Comparison of ENCODE assay signal across 16 cellular contexts in genomic region chr3:107627962-107628542, GRCh38.
DNase-seq lines count a peak whose midpoint lies in the region; ATAC-seq, FAIRE-seq and TF ChIP-seq lines count a peak whose summit lies in the region.
"Had no signal": no experiment of that assay in that cellular context is flagged by ENCODE, and none has a peak within 500 bp of the region (broad histone marks: within the 10 kb centered on the region; RNA-seq: fewer than 3 reads in every experiment).

No MANE protein-coding gene starts in this region.

- H3K9me3 ChIP-seq in DND-41 (ENCODE audit: insufficient read depth, low read length, severe bottlenecking) (no peaks in the 10 kb centered on the region), kidney (ENCODE audit: control insufficient read depth in 1 of 2, low read length in 2 of 2) (no peaks in the 10 kb centered on the region), WERI-Rb-1 (ENCODE audit: severe bottlenecking) (no peaks in the 10 kb centered on the region)
- H3K9me3 ChIP-seq: lower lobe of right lung, right lobe of liver had no signal

- H3K79me2 ChIP-seq in DND-41 (ENCODE audit: insufficient read depth, low read length), result peaks cover 30% of the 10 kb centered on the region

- H3K4me3 ChIP-seq in DND-41 (ENCODE audit: low read depth in 1 of 2, low read length in 2 of 2) (no peak overlapping the region), kidney (ENCODE audit: low read length in 2 of 2) (no peak overlapping the region), WERI-Rb-1 (ENCODE audit: low read depth, low read length) (no peak overlapping the region)
- H3K4me3 ChIP-seq: lower lobe of right lung, right lobe of liver had no signal

- H3K4me2 ChIP-seq in DND-41 (ENCODE audit: insufficient read depth, low read length), result no peak overlapping the region

- H3K9ac ChIP-seq in DND-41 (ENCODE audit: low read depth, low read length) (no peak overlapping the region), kidney (ENCODE audit: low read length in 2 of 2) (no peak overlapping the region)

- ATAC-seq in DND-41 (ENCODE audit: insufficient read depth, low read depth) (no peak), HG03139 (IDR thresholded peaks at IDR 0.05; ENCODE audit: unreplicated experiment) (no peak), GM18861 (IDR thresholded peaks at IDR 0.05; ENCODE audit: unreplicated experiment) (no peak)
- ATAC-seq: activated naive CD4-positive, alpha-beta T cell treated with anti-CD3 and anti-CD28 coated beads, Interleukin-2, amount 50 U/mL, for 72 hours; lower lobe of right lung; natural killer cell treated with Interleukin-12 subunit alpha and Interleukin-12 subunit beta and Interleukin-15 and Interleukin-18, amount 100 ng/mL, for 72 hours; right lobe of liver; stimulated activated memory B cell treated with anti-CD40 and anti-IgM and Interleukin-4, amounts not matched to agents 10 μg/mL and 1 μg/mL and 100 μg/mL, for 72 hours had no signal

- intact Hi-C loops in kidney (cut with DNase I), result no loop called here

- no peak for DNase-seq in DND-41
- peak; percentile 14 to 21 for DNase-seq in Kasumi-1 (lab: John Stamatoyannopoulos, UW)
- no peak for DNase-seq in kidney
- no peak for DNase-seq in WERI-Rb-1
- DNase-seq: CD4-positive, alpha-beta memory T cell; lower lobe of right lung; NCI-H2029 treated with DMSO at 0.1 percent for 48 hours; right lobe of liver; stimulated activated CD4-positive, alpha-beta T cell treated with anti-CD3 and anti-CD28 coated beads, Interleukin-4, amount 100 ng/mL, for 4 hours had no signal

- peak; percentile 61 for FAIRE-seq in kidney (lab: Jason Lieb, UNC)

- H4K20me1 ChIP-seq in DND-41 (ENCODE audit: insufficient read depth, low read length), result peaks cover 10% of the 10 kb centered on the region; the same call in 1 of the 2 replicates

- no peak overlapping the region for H2AFZ ChIP-seq in DND-41 (ENCODE audit: low read depth, low read length)

- TF ChIP-seq CTCF in DND-41 (IDR thresholded peaks at IDR 0.05; ENCODE audit: borderline replicate concordance, extremely low read depth, low read length, poor library complexity, severe bottlenecking) (peak; percentile 30), VCaP (conservative IDR thresholded peaks at IDR 0.05) (peak; percentile 41), kidney (IDR thresholded peaks at IDR 0.05; ENCODE audit: borderline replicate concordance, extremely low read depth, insufficient read depth) (no peak), WERI-Rb-1 (IDR thresholded peaks at IDR 0.05; ENCODE audit: low read depth, low read length) (no peak)

- no peaks in the 10 kb centered on the region for H3K4me1 ChIP-seq in DND-41 (ENCODE audit: insufficient read depth, low read length)
- H3K4me1 ChIP-seq in kidney (ENCODE audit: control insufficient read depth in 1 of 2, insufficient read depth in 1 of 2, low read depth in 1 of 2, low read length in 2 of 2), result peaks cover 0 to 3% of the 10 kb centered on the region in 2 donors
- H3K4me1 ChIP-seq: lower lobe of right lung, right lobe of liver had no signal

- H3K27me3 ChIP-seq in DND-41 (ENCODE audit: insufficient read depth, low read length, poor library complexity), result no peaks in the 10 kb centered on the region
- no peaks in the 10 kb centered on the region for H3K27me3 ChIP-seq in WERI-Rb-1 (ENCODE audit: insufficient read depth, low read depth, severe bottlenecking)
- H3K27me3 ChIP-seq: right lobe of liver had no signal

- H3K36me3 ChIP-seq in DND-41 (ENCODE audit: insufficient read depth, low read length) (no peaks in the 10 kb centered on the region), kidney (ENCODE audit: control insufficient read depth in 1 of 2, insufficient read depth in 2 of 2, low read length in 2 of 2) (no peaks in the 10 kb centered on the region), WERI-Rb-1 (no peaks in the 10 kb centered on the region)
- H3K36me3 ChIP-seq: lower lobe of right lung, right lobe of liver had no signal

- H3K27ac ChIP-seq in DND-41 (ENCODE audit: low read length), result no peak overlapping the region
- H3K27ac ChIP-seq in VCaP, result no peak overlapping the region
- H3K27ac ChIP-seq in kidney (ENCODE audit: low read depth in 2 of 2, low read length in 2 of 2), result no peak overlapping the region
- H3K27ac ChIP-seq in WERI-Rb-1, result no peak overlapping the region
- H3K27ac ChIP-seq: epithelial cell of prostate, lower lobe of right lung, right lobe of liver had no signal

Comparison
In these comparisons a context has a peak if more than half of its experiments do, and no peak if none do; other contexts are left out.
1. DNase-seq: peak in Kasumi-1 (2 of 2); none in DND-41 (single experiment), kidney (single experiment) and WERI-Rb-1 (single experiment).
2. CTCF ChIP-seq: peak in DND-41 (single experiment) and VCaP (single experiment); none in kidney (single experiment) and WERI-Rb-1 (single experiment).